Comparison of ENCODE assay signal across 8 cellular contexts in genomic region chr7:102874166-102874829, GRCh38. TPM values are rescaled to one million over a fixed set of nuclear protein-coding genes. Genes with fewer than 3 reads are reported as not detected.
DNase-seq lines count a peak whose midpoint lies in the region; ATAC-seq and TF ChIP-seq lines count a peak whose summit lies in the region.

No MANE protein-coding gene starts in this region.

- CTCF ChIA-PET in MCF 10A (lab: Yijun Ruan, JAX) = interaction anchor here (1.2 to 1.3 kb wide), 2 partner anchors 12 to 37 kb away, joined by 3 read pairs; no protein-coding TSS in a partner anchor

- POLR2A ChIA-PET in MCF 10A (lab: Yijun Ruan, JAX) = interaction anchor here (0.6 to 2.2 kb wide), 6 partner anchors 18 to 201 kb away, joined by 3 to 9 read pairs (median 5); partner anchors contain the start of genes ARMC10, FAM185A and FBXL13

- H3K4me3 Mint-ChIP-seq in MCF 10A (ENCODE audit: unreplicated experiment) (no peak overlapping the region), nephron progenitor cell (no peak overlapping the region)

- H3K4me3 ChIP-seq in breast epithelium = no peak overlapping the region

- TSS peak; percentile 60 for BruUV-seq in MCF 10A (replicated peaks; lab: Mats Ljungman, UMichigan)

- H3K9me3 Mint-ChIP-seq in MCF 10A (ENCODE audit: unreplicated experiment) = peaks cover 8% of the 10 kb centered on the region
- H3K9me3 Mint-ChIP-seq in nephron progenitor cell = no peaks in the 10 kb centered on the region

- no peaks in the 10 kb centered on the region for H3K36me3 ChIP-seq in breast epithelium

- ATAC-seq in HG02852 (IDR thresholded peaks at IDR 0.05; ENCODE audit: unreplicated experiment) = peak; percentile 98

- no peaks in the 10 kb centered on the region for H3K36me3 Mint-ChIP-seq in MCF 10A (ENCODE audit: insufficient read depth, unreplicated experiment)
- H3K36me3 Mint-ChIP-seq in nephron progenitor cell (ENCODE audit: low read depth) = peaks cover 13% of the 10 kb centered on the region

- TF ChIP-seq CTCF in MCF 10A (IDR thresholded peaks at IDR 0.05; ENCODE audit: unreplicated experiment) = no peak
- no peak for TF ChIP-seq CTCF in breast epithelium (IDR thresholded peaks at IDR 0.05)
- TF ChIP-seq CTCF in nephron progenitor cell (IDR thresholded peaks at IDR 0.05) = no peak

- no peaks in the 10 kb centered on the region for H3K9me3 ChIP-seq in breast epithelium

- DNase-seq in MCF 10A (ENCODE audit: unreplicated experiment) (peak; percentile 72), breast epithelium (ENCODE audit: low spot score in 2 of 2) (no peak), RKO (ENCODE audit: low spot score) (peak; percentile 78), glomerular visceral epithelial cell (ENCODE audit: extremely low spot score) (peak; percentile 90), nephron progenitor cell (no peak), NCI-H1417 treated with DMSO at 0.1 percent for 48 hours (lab: John Stamatoyannopoulos, UW) (no peak), hypothalamus (lab: John Stamatoyannopoulos, UW) (no peak)

- H3K4me1 ChIP-seq in breast epithelium = no peaks in the 10 kb centered on the region

- H3K27me3 ChIP-seq in breast epithelium = no peaks in the 10 kb centered on the region

- no peak overlapping the region for H3K27ac ChIP-seq in breast epithelium

- H3K27ac Mint-ChIP-seq in MCF 10A (ENCODE audit: low read depth, unreplicated experiment) (peak overlapping the region; percentile 96), nephron progenitor cell (no peak overlapping the region)

- H3K4me1 Mint-ChIP-seq in MCF 10A (ENCODE audit: insufficient read depth, unreplicated experiment) (peaks cover 46% of the 10 kb centered on the region), nephron progenitor cell (peaks cover 17% of the 10 kb centered on the region)

- H3K27me3 Mint-ChIP-seq in MCF 10A (ENCODE audit: insufficient read depth, unreplicated experiment) (no peaks in the 10 kb centered on the region), nephron progenitor cell (ENCODE audit: low read depth, poor library complexity) (no peaks in the 10 kb centered on the region)

- intact Hi-C loops in MCF 10A (cut with micrococcal nuclease) = loop anchor here (5.0 kb wide), 1 partner anchor 37 kb away; no protein-coding TSS in a partner anchor
- intact Hi-C loops in breast epithelium (cut with DNase I; ENCODE audit: low total_unique reads) = no loop called here

- TF ChIP-seq POLR2A in breast epithelium (IDR thresholded peaks at IDR 0.05) = no peak

RNA-seq across cellular contexts. Expression of gene LRRC17, which starts 38.5 kb away (rescaled TPM):
- total RNA-seq in MCF 10A (2022) (0.21 and 0.83 TPM in 2 replicates), breast epithelium (10 to 100 TPM in 1 of 3 donors, 1 to 10 TPM in 2; 1.4 to 19.3 (median 8.2) TPM)

Comparison
In these comparisons a context has a peak if more than half of its experiments do, and no peak if none do; other contexts are left out.
1. DNase-seq: peak in MCF 10A (single experiment), RKO (single experiment) and glomerular visceral epithelial cell (single experiment); none in breast epithelium (0 of 2), nephron progenitor cell (single experiment), NCI-H1417 treated with DMSO at 0.1 percent for 48 hours (single experiment) and hypothalamus (0 of 51).